In the genomic region with DNA sequence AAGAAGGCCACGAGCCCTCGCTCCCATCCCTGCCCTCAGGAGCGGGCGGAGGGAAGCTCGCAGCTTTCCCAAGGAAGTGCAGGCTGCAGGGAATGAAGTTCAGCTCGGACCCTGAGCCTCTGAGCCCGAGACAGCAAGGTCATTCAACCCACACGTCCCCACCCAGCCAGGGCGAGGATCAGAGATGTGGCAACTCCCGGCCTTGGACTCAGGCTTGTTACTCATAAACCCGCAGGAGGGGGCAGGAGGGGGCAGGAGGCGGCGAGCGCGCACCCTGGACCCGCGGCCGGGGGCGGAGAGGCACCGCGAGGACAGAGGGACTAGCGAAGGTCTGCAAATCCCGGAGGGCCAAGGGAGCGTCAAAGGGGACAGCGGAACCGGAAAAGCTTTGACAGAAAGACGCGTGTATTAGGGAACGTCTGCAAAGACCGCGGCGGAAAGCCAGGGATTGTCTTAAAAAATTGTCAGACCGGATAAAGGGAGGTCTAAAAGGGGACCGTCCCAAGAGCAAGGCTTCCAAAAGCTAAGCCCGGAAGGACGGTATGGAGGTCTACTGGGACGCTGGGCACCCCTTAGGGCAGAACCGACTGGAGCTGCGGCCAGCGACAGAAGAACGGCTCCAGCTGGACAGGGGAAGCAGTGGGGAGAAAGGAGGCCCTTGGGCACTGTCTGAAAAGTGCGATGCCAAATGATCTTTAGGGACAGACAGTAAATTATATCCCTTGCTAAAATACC, we compare ENCODE assay signal across 8 cellular contexts. TPM values are rescaled to one million over a fixed set of nuclear protein-coding genes. Genes with fewer than 3 reads are reported as not detected.
DNase-seq lines count a peak whose midpoint lies in the region; ATAC-seq, FAIRE-seq and TF ChIP-seq lines count a peak whose summit lies in the region.

No MANE protein-coding gene starts in this region.

- DNase-seq in A549 (ENCODE audit: low read depth in 1 of 2, low spot score in 1 of 2) (peak; percentile 76 to 92), NCI-H2227 (lab: John Stamatoyannopoulos, UW; ENCODE audit: unreplicated experiment) (peak; percentile 86), activated B cell treated with CpG ODN at 0.5 μM for 24 hours (peak; percentile 74), caudate nucleus (lab: John Stamatoyannopoulos, UW) (peak in 55 of 61 donors; percentile 38 to 96 (median 87)), islet precursor cell (peak; percentile 97)
- DNase-seq in stimulated activated CD4-positive, alpha-beta T cell treated with anti-CD3 and anti-CD28 coated beads, Interleukin-12 subunit alpha, Interleukin-12 subunit beta, amount 100 ng/mL, for 24 hours (ENCODE audit: low read depth in 2 of 2), result peak; percentile 60 to 68

- peak overlapping the region; percentile 100 for H3K27ac Mint-ChIP-seq in activated B cell treated with CpG ODN at 0.5 μM for 24 hours

- peak overlapping the region; percentile 78 for H3K4me2 ChIP-seq in A549

- TF ChIP-seq EP300 in A549 (IDR thresholded peaks at IDR 0.05), result no peak

- H3K9me3 Mint-ChIP-seq in activated B cell treated with CpG ODN at 0.5 μM for 24 hours, result no peaks in the 10 kb centered on the region

- POLR2A ChIA-PET in A549 (lab: Yijun Ruan, JAX) (interaction anchor here (0.5 to 2.9 kb wide), 22 partner anchors 10 to 1470 kb away, joined by 3 to 55 read pairs (median 4); partner anchors contain the start of genes CARMIL3, CIDEB, EMC9 and IRF9), activated B cell treated with CpG ODN at 0.5 μM for 24 hours (lab: Charles Lee) (interaction anchor here (0.6 to 6.1 kb wide), 49 partner anchors 9 to 1323 kb away, joined by 3 to 239 read pairs (median 7); partner anchors contain the start of genes ACIN1, C14orf119, CARMIL3 and CBLN3)

- TF ChIP-seq POLR2A in A549 (IDR thresholded peaks at IDR 0.05; ENCODE audit: low read length), result peak; percentile 67

- peaks cover 29% of the 10 kb centered on the region for H3K4me1 Mint-ChIP-seq in activated B cell treated with CpG ODN at 0.5 μM for 24 hours

- H3K27ac ChIP-seq in A549, result peak overlapping the region; percentile 95 to 96
- H3K27ac ChIP-seq in caudate nucleus (ENCODE audit: low read depth, low read length), result peak overlapping the region; percentile 100

- TF ChIP-seq RAD21 in A549 (conservative IDR thresholded peaks at IDR 0.05 in 1 of 2, IDR thresholded peaks at IDR 0.05 in 1 of 2), result no peak

- TF ChIP-seq CTCF in A549 (IDR thresholded peaks at IDR 0.05) (no peak), activated B cell treated with CpG ODN at 0.5 μM for 24 hours (IDR thresholded peaks at IDR 0.05) (no peak)

- H3K36me3 Mint-ChIP-seq in activated B cell treated with CpG ODN at 0.5 μM for 24 hours (ENCODE audit: low read depth), result peaks cover 42% of the 10 kb centered on the region

- peak overlapping the region; percentile 99 for H3K4me3 Mint-ChIP-seq in activated B cell treated with CpG ODN at 0.5 μM for 24 hours

- no peak for FAIRE-seq in A549 (lab: Jason Lieb, UNC)

- 2% methylated on average over 36 of the region's 42 CpGs for WGBS in A549 (ENCODE audit: missing lambda C conversion rate)

- peaks cover 13% of the 10 kb centered on the region; the same call in 1 of the 3 replicates for H3K4me1 ChIP-seq in A549

- ATAC-seq in A549, result peak; percentile 74 to 75
- peak; percentile 30 for ATAC-seq in GM18861 (IDR thresholded peaks at IDR 0.05; ENCODE audit: unreplicated experiment)
- peak; percentile 24 for ATAC-seq in HG03108 (IDR thresholded peaks at IDR 0.05; ENCODE audit: unreplicated experiment)
- ATAC-seq in activated B cell treated with CpG ODN at 0.5 μM for 24 hours (ENCODE audit: low read depth), result peak; percentile 17

- CTCF ChIA-PET in A549 (lab: Yijun Ruan, JAX), result interaction anchor here (0.8 to 5.6 kb wide), 13 partner anchors 12 to 525 kb away, joined by 3 to 44 read pairs (median 4); partner anchors contain the start of genes EMC9 and IRF9
- CTCF ChIA-PET in activated B cell treated with CpG ODN at 0.5 μM for 24 hours (lab: Charles Lee), result interaction anchor here (0.6 to 2.6 kb wide), 14 partner anchors 12 to 195 kb away, joined by 3 to 15 read pairs (median 5); partner anchors contain the start of genes CHMP4A, EMC9, IRF9 and PSME1

- no peaks in the 10 kb centered on the region for H3K9me3 ChIP-seq in A549

- no peaks in the 10 kb centered on the region for H3K27me3 Mint-ChIP-seq in activated B cell treated with CpG ODN at 0.5 μM for 24 hours

- intact Hi-C loops in activated B cell treated with CpG ODN at 0.5 μM for 24 hours (cut with micrococcal nuclease), result loop anchor here (1.0 to 10.0 kb wide), 16 partner anchors 19 to 1019 kb away; partner anchors contain the start of genes ACIN1, C14orf119, CHMP4A and EMC9

- H3K4me3 ChIP-seq in A549, result peak overlapping the region; percentile 62

TF ChIP-seq in A549, 52 proteins besides CTCF, POLR2A, EP300 and RAD21 (continues in another document):
- peak; percentile 20; the same call in 1 of the 3 replicates for TF ChIP-seq SMC3 (IDR thresholded peaks at IDR 0.05)
- TF ChIP-seq MAZ (IDR thresholded peaks at IDR 0.05; ENCODE audit: borderline replicate concordance, low read depth, low read length), result 0 out of 2 replicates have a peak, but pooled peaks have one; percentile 66
- peak; percentile 27; the same call in 1 of the 2 replicates for TF ChIP-seq GATA3 (IDR thresholded peaks at IDR 0.05; ENCODE audit: borderline replicate concordance)
- no peak for TF ChIP-seq CHD4 (IDR thresholded peaks at IDR 0.05; ENCODE audit: borderline replicate concordance)
- TF ChIP-seq KDM5A (IDR thresholded peaks at IDR 0.05), result 0 out of 2 replicates have a peak, but pooled peaks have one; percentile 34
- peak; percentile 63 to 82; a peak in 3 of 5 replicates for TF ChIP-seq JUN (IDR thresholded peaks at IDR 0.05)
- TF ChIP-seq NPAS2 (CRISPR knock-in tag; IDR thresholded peaks at IDR 0.05; ENCODE audit: borderline replicate concordance), result no peak
- TF ChIP-seq, protein P1, sequence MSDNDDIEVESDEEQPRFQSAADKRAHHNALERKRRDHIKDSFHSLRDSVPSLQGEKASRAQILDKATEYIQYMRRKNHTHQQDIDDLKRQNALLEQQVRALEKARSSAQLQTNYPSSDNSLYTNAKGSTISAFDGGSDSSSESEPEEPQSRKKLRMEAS (IDR thresholded peaks at IDR 0.05), result peak; percentile 51; the same call in 1 of the 2 replicates
- no peak for TF ChIP-seq FOSL2 (IDR thresholded peaks at IDR 0.05)
- TF ChIP-seq FOSL2 (CRISPR knock-in tag; IDR thresholded peaks at IDR 0.05), result peak; percentile 33
- TF ChIP-seq CEBPB (IDR thresholded peaks at IDR 0.05), result peak; percentile 49 to 83; a peak in 3 of 4 replicates
- peak; percentile 16 for TF ChIP-seq MAFK (IDR thresholded peaks at IDR 0.05; ENCODE audit: partially characterized antibody)
- TF ChIP-seq, protein P2, sequence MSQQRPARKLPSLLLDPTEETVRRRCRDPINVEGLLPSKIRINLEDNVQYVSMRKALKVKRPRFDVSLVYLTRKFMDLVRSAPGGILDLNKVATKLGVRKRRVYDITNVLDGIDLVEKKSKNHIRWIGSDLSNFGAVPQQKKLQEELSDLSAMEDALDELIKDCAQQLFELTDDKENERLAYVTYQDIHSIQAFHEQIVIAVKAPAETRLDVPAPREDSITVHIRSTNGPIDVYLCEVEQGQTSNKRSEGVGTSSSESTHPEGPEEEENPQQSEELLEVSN (IDR thresholded peaks at IDR 0.05; ENCODE audit: borderline replicate concordance, low read depth), result peak; percentile 60; the same call in 1 of the 2 replicates
- TF ChIP-seq HOXB5 (CRISPR knock-in tag; IDR thresholded peaks at IDR 0.05), result no peak
- TF ChIP-seq HOXB13 (CRISPR knock-in tag; IDR thresholded peaks at IDR 0.05; ENCODE audit: low read depth), result peak; percentile 47; the same call in 1 of the 2 replicates

RNA-seq across cellular contexts. Expression of gene DCAF11, which starts 0.6 kb away (rescaled TPM):
- polyA plus RNA-seq in A549 (2011; rRNA removed) (27.9 and 30.2 TPM in 2 replicates), A549 (2017; fragmentation: RNase III; extraction: RNeasy Plus Mini Kit Qiagen cat#74134 plus additional on column Dnase treatment) (22.2 to 31.4 TPM (median 30.7 TPM) in 3 replicates)
- polyA plus RNA-seq in A549 (2012; cell fraction: cytosol; rRNA removed), result 19.8 and 23.0 TPM in 2 replicates
- polyA plus RNA-seq in A549 (2012; cell fraction: nucleus; rRNA removed), result 25.8 and 32.7 TPM in 2 replicates
- 41.2 and 48.4 TPM in 2 replicates for polyA minus RNA-seq in A549 (2011; rRNA and poly(A)+ RNA removed)
- total RNA-seq in activated B cell treated with CpG ODN at 0.5 μM for 24 hours, result 84.3 and 86.5 TPM in 2 replicates

RNA-seq across cellular contexts. Expression of gene NRL, which starts 0.8 kb away (rescaled TPM):
- polyA plus RNA-seq in A549 (2011; rRNA removed), result 0.86 and 0.97 TPM in 2 replicates
- polyA plus RNA-seq in A549 (2012; cell fraction: cytosol; rRNA removed), result 0.66 and 1.6 TPM in 2 replicates
- polyA plus RNA-seq in A549 (2012; cell fraction: nucleus; rRNA removed), result 0.71 and 1.3 TPM in 2 replicates
- polyA plus RNA-seq in A549 (2017; fragmentation: RNase III; extraction: RNeasy Plus Mini Kit Qiagen cat#74134 plus additional on column Dnase treatment), result 0.84 to 0.93 TPM (median 0.88 TPM) in 3 replicates
- polyA minus RNA-seq in A549 (2011; rRNA and poly(A)+ RNA removed), result 0.95 and 1.1 TPM in 2 replicates
- 5.4 and 5.5 TPM in 2 replicates for total RNA-seq in activated B cell treated with CpG ODN at 0.5 μM for 24 hours

RNA-seq across cellular contexts. Expression of gene FITM1, which starts 16.5 kb away (rescaled TPM):
- polyA plus RNA-seq in A549 (2011; rRNA removed) (0.06 TPM in 1 of 2 replicates, not detected in the other), A549 (2017; fragmentation: RNase III; extraction: RNeasy Plus Mini Kit Qiagen cat#74134 plus additional on column Dnase treatment) (0.36 TPM in 1 of 3 replicates, not detected in the others)
- polyA plus RNA-seq in A549 (2012; cell fraction: cytosol; rRNA removed), result 0.12 and 0.18 TPM in 2 replicates
- 0.94 and 1.4 TPM in 2 replicates for polyA plus RNA-seq in A549 (2012; cell fraction: nucleus; rRNA removed)
- polyA minus RNA-seq in A549 (2011; rRNA and poly(A)+ RNA removed), result not detected in 2 replicates
- 2.3 and 2.4 TPM in 2 replicates for total RNA-seq in activated B cell treated with CpG ODN at 0.5 μM for 24 hours

RNA-seq across cellular contexts. Expression of gene PCK2, which starts 19.9 kb away (rescaled TPM):
- polyA plus RNA-seq in A549 (2011; rRNA removed), result 52.1 and 60.2 TPM in 2 replicates
- 35.2 and 38.7 TPM in 2 replicates for polyA plus RNA-seq in A549 (2012; cell fraction: cytosol; rRNA removed)
- 67.7 and 94.9 TPM in 2 replicates for polyA plus RNA-seq in A549 (2012; cell fraction: nucleus; rRNA removed)
- 16.9 to 20.7 TPM (median 18.8 TPM) in 3 replicates for polyA plus RNA-seq in A549 (2017; fragmentation: RNase III; extraction: RNeasy Plus Mini Kit Qiagen cat#74134 plus additional on column Dnase treatment)
- polyA minus RNA-seq in A549 (2011; rRNA and poly(A)+ RNA removed), result 93.2 and 112 TPM in 2 replicates
- total RNA-seq in activated B cell treated with CpG ODN at 0.5 μM for 24 hours, result 82.1 and 102 TPM in 2 replicates

RNA-seq across cellular contexts. Expression of gene PSME1, which starts 22.0 kb away (rescaled TPM):
- polyA plus RNA-seq in A549 (2011; rRNA removed) (77.3 and 83.6 TPM in 2 replicates), A549 (2017; fragmentation: RNase III; extraction: RNeasy Plus Mini Kit Qiagen cat#74134 plus additional on column Dnase treatment) (124 to 139 TPM (median 134 TPM) in 3 replicates)
- 97.0 and 99.2 TPM in 2 replicates for polyA plus RNA-seq in A549 (2012; cell fraction: cytosol; rRNA removed)
- polyA plus RNA-seq in A549 (2012; cell fraction: nucleus; rRNA removed), result 64.6 and 84.3 TPM in 2 replicates
- 31.7 and 33.6 TPM in 2 replicates for polyA minus RNA-seq in A549 (2011; rRNA and poly(A)+ RNA removed)
- total RNA-seq in activated B cell treated with CpG ODN at 0.5 μM for 24 hours, result 406 and 449 TPM in 2 replicates

Comparison
In these comparisons a context has a peak if more than half of its experiments do, and no peak if none do; other contexts are left out.
1. Peak in every context shown above with its lines: DNase-seq, ATAC-seq, H3K4me3 ChIP-seq and H3K27ac ChIP-seq.
2. ATAC-seq: peak in every context shown above with its lines; median percentile 74 in A549; 30 in GM18861; 24 in HG03108; 17 in activated B cell treated with CpG ODN at 0.5 μM for 24 hours.